ENCODE assay signal across 1 cellular context in the genomic region with DNA sequence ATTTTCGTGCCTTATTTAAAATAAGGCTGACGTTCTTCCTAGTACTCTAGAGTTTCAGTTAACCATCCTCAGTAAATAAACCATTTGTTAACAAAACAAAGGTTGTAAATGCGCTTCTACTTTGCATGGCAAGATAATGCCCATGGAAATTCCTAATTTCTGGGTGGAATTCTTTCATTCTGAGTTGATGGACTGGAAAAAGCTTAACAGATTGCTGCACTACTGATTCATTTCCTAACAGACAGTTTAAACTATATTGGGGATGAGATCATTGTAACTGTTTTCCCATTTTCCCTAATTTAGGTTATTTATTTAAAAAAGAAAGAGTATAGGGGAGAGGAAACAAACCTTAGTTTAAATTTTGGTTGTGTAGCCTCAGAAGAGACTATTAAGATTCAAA.
TF ChIP-seq lines count a peak whose summit lies in the region.

No MANE protein-coding gene starts in this region.

TF ChIP-seq in H1, 55 proteins besides CTCF, POLR2A, EP300 and RAD21:
- TF ChIP-seq KDM1A (IDR thresholded peaks at IDR 0.05; ENCODE audit: borderline replicate concordance, low read length) (no peak), KDM4A (IDR thresholded peaks at IDR 0.05; ENCODE audit: low read depth, low read length, severe bottlenecking) (no peak), RXRA (IDR thresholded peaks at IDR 0.05; ENCODE audit: insufficient read depth, low read depth, low read length) (no peak), YY1 (IDR thresholded peaks at IDR 0.05; ENCODE audit: low read depth, low read length) (no peak), TAF7 (optimal IDR thresholded peaks at IDR 0.05; ENCODE audit: borderline replicate concordance, low read depth, low read length) (no peak), RBBP5 (IDR thresholded peaks at IDR 0.05; ENCODE audit: borderline replicate concordance, low read depth, low read length) (no peak), EZH2 (IDR thresholded peaks at IDR 0.05; ENCODE audit: low read depth, low read length, severe bottlenecking) (no peak), SRF (IDR thresholded peaks at IDR 0.05; ENCODE audit: low read depth, low read length) (no peak), TCF12 (IDR thresholded peaks at IDR 0.05; ENCODE audit: low read depth, low read length) (no peak), POLR2AphosphoS5 (IDR thresholded peaks at IDR 0.05; ENCODE audit: low read depth, low read length) (no peak), SIN3A (conservative IDR thresholded peaks at IDR 0.05 in 1 of 2, IDR thresholded peaks at IDR 0.05 in 1 of 2; ENCODE audit: low read depth in 1 of 2, low read length in 2 of 2) (no peak), BCL11A (IDR thresholded peaks at IDR 0.05; ENCODE audit: low read depth in 2 of 2, low read length in 2 of 2) (no peak), JUND (IDR thresholded peaks at IDR 0.05; ENCODE audit: low read length) (no peak), SP1 (IDR thresholded peaks at IDR 0.05; ENCODE audit: low read depth, low read length) (no peak), CHD2 (IDR thresholded peaks at IDR 0.05; ENCODE audit: low read length) (no peak), MAX (IDR thresholded peaks at IDR 0.05) (no peak)
- TF ChIP-seq, protein P1, sequence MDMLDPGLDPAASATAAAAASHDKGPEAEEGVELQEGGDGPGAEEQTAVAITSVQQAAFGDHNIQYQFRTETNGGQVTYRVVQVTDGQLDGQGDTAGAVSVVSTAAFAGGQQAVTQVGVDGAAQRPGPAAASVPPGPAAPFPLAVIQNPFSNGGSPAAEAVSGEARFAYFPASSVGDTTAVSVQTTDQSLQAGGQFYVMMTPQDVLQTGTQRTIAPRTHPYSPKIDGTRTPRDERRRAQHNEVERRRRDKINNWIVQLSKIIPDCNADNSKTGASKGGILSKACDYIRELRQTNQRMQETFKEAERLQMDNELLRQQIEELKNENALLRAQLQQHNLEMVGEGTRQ (IDR thresholded peaks at IDR 0.05; ENCODE audit: low read length): no peak
